23 cellular contexts compared by ENCODE assay signal in the genomic region with DNA sequence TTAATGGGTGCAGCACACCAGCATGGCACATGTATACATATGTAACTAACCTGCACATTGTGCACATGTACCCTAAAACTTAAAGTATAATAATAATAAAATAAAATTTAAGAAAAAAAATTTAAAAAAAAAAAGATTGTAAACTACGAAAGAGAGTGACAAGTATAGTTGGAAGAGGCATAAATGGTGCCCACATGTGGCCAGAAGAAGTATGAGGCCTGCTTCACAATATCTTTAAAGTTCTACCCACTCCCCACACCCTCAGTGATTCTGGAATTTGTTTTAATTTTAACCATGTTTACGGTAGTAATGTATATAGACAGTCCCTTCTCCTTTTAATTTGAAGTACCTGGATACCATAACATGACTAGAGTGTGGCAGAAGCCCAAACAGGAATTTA.
DNase-seq lines count a peak whose midpoint lies in the region; ATAC-seq and TF ChIP-seq lines count a peak whose summit lies in the region.
"Had no signal": no experiment of that assay in that cellular context is flagged by ENCODE, and none has a peak within 500 bp of the region (broad histone marks: within the 10 kb centered on the region; RNA-seq: fewer than 3 reads in every experiment).

No MANE protein-coding gene starts in this region.

- no peak overlapping the region for H3K27ac ChIP-seq in mesendoderm (ENCODE audit: low read depth, low read length)
- no peak overlapping the region for H3K27ac ChIP-seq in esophagus squamous epithelium
- H3K27ac ChIP-seq: ascending aorta, parathyroid adenoma, tibial artery, WERI-Rb-1 had no signal

- H3K79me2 ChIP-seq in mesendoderm (ENCODE audit: control insufficient read depth, insufficient read depth, low read length): no peaks in the 10 kb centered on the region
- H3K79me2 ChIP-seq: parathyroid adenoma had no signal

- DNase-seq in AG10803 (ENCODE audit: low read depth): no peak
- DNase-seq in LNCaP clone FGC (ENCODE audit: low read depth): no peak
- DNase-seq in astrocyte of the spinal cord (ENCODE audit: low read depth, low spot score): no peak
- DNase-seq in mesendoderm: peak; percentile 11
- DNase-seq in esophagus squamous epithelium (lab: John Stamatoyannopoulos, UW): no peak
- no peak for DNase-seq in SW 1271 (lab: John Stamatoyannopoulos, UW)
- no peak for DNase-seq in UCSD-AML1 (lab: John Stamatoyannopoulos, UW; ENCODE audit: unreplicated experiment)
- DNase-seq: activated CD4-positive, alpha-beta T cell treated with anti-CD3 and anti-CD28 coated beads, Interleukin-2, amount 50 U/mL, for 1 hour; CD8-positive, alpha-beta T cell; DMS153; effector CD4-positive, alpha-beta T cell; KBM-7; NCI-H1694 treated with DMSO at 0.1 percent for 48 hours; NCI-H2171 treated with DMSO at 0.1 percent for 48 hours; NCI-H524; stimulated activated naive CD8-positive, alpha-beta T cell treated with anti-CD3 and anti-CD28 coated beads, Interleukin-15, amount 100 ng/mL, for 72 hours; tibial artery; WERI-Rb-1 had no signal

- H3K56ac ChIP-seq in mesendoderm (ENCODE audit: low read length): no peak overlapping the region

- intact Hi-C loops in esophagus squamous epithelium (cut with DNase I): no loop called here

- H2BK15ac ChIP-seq in mesendoderm (replicated peaks; ENCODE audit: low read depth): no peak overlapping the region

- no peak overlapping the region for H4K5ac ChIP-seq in mesendoderm (ENCODE audit: low read length)

- no peak overlapping the region for H2BK5ac ChIP-seq in mesendoderm (ENCODE audit: low read length)

- in situ Hi-C loops in astrocyte of the spinal cord (cut with HindIII; ENCODE audit: low sequenced_read_pairs): no loop called here

- WGBS in mesendoderm (ENCODE audit: extremely low coverage, insufficient coverage, low lambda C conversion rate): 100% methylated on average over 1 of the region's 2 CpGs
- WGBS in esophagus squamous epithelium, 2 donors: 78 to 80% methylated on average over 2 of the region's 2 CpGs

- TF ChIP-seq CTCF in AG10803 (conservative IDR thresholded peaks at IDR 0.05; ENCODE audit: low read length): peak; percentile 38
- TF ChIP-seq CTCF in LNCaP clone FGC (IDR thresholded peaks at IDR 0.05; ENCODE audit: control insufficient read depth, extremely low read depth, insufficient read depth): peak; percentile 37
- peak; percentile 38 for TF ChIP-seq CTCF in astrocyte of the spinal cord (IDR thresholded peaks at IDR 0.05; ENCODE audit: low read depth, low read length)
- no peak for TF ChIP-seq CTCF in esophagus squamous epithelium (IDR thresholded peaks at IDR 0.05)

- H3K4me3 ChIP-seq in AG10803 (ENCODE audit: low read length) (no peak overlapping the region), LNCaP clone FGC (ENCODE audit: low read depth, low read length) (no peak overlapping the region), astrocyte of the spinal cord (ENCODE audit: low read depth, low read length) (no peak overlapping the region), mesendoderm (ENCODE audit: low read length) (no peak overlapping the region), esophagus squamous epithelium (no peak overlapping the region)
- H3K4me3 ChIP-seq: ascending aorta, tibial artery had no signal

- H3K4me1 ChIP-seq in mesendoderm (ENCODE audit: control insufficient read depth, low read depth, low read length) (no peaks in the 10 kb centered on the region), esophagus squamous epithelium (no peaks in the 10 kb centered on the region)
- H3K4me1 ChIP-seq: ascending aorta, parathyroid adenoma had no signal

- no peak overlapping the region for H3K18ac ChIP-seq in mesendoderm (ENCODE audit: low read length)

- H3K9me3 ChIP-seq in esophagus squamous epithelium: no peaks in the 10 kb centered on the region
- H3K9me3 ChIP-seq: ascending aorta, tibial artery had no signal

- ATAC-seq in GM19397 (IDR thresholded peaks at IDR 0.05; ENCODE audit: unreplicated experiment): no peak
- ATAC-seq: CD8-positive, alpha-beta T cell; esophagus mucosa; sciatic nerve; stimulated activated naive CD8-positive, alpha-beta T cell treated with anti-CD3 and anti-CD28 coated beads, Interleukin-15, amount 100 ng/mL, for 72 hours had no signal

- no peak overlapping the region for H2AK5ac ChIP-seq in mesendoderm (ENCODE audit: low read length)

- no peak overlapping the region for H3K4me2 ChIP-seq in mesendoderm (ENCODE audit: low read length)

- H3K9ac ChIP-seq in mesendoderm (ENCODE audit: low read length): no peak overlapping the region
- H3K9ac ChIP-seq: parathyroid adenoma had no signal

- H3K36me3 ChIP-seq in mesendoderm (ENCODE audit: control insufficient read depth, insufficient read depth, low read length) (no peaks in the 10 kb centered on the region), esophagus squamous epithelium (no peaks in the 10 kb centered on the region)
- H3K36me3 ChIP-seq: ascending aorta, tibial artery, WERI-Rb-1 had no signal

- H3K27me3 ChIP-seq in mesendoderm (ENCODE audit: insufficient read depth, low read length, poor library complexity) (no peaks in the 10 kb centered on the region), esophagus squamous epithelium (no peaks in the 10 kb centered on the region)
- H3K27me3 ChIP-seq: ascending aorta, tibial artery had no signal

- no peak for TF ChIP-seq POLR2A in esophagus squamous epithelium (IDR thresholded peaks at IDR 0.05)

- no peak overlapping the region for H4K8ac ChIP-seq in mesendoderm (ENCODE audit: low read depth, low read length)

- no peak overlapping the region for H2BK120ac ChIP-seq in mesendoderm (ENCODE audit: low read depth, low read length)

- H3K79me1 ChIP-seq in mesendoderm (ENCODE audit: low read length): no peaks in the 10 kb centered on the region

- H3K4ac ChIP-seq in mesendoderm (ENCODE audit: low read depth, low read length): no peak overlapping the region

- no peak overlapping the region for H3K23ac ChIP-seq in mesendoderm (ENCODE audit: low read length)

Comparison
In these comparisons a context has a peak if more than half of its experiments do, and no peak if none do; other contexts are left out.
1. CTCF ChIP-seq: peak in AG10803 (single experiment), LNCaP clone FGC (single experiment) and astrocyte of the spinal cord (single experiment); none in esophagus squamous epithelium (0 of 6).